Comparison of ENCODE assay signal across 12 cellular contexts in the genomic region with DNA sequence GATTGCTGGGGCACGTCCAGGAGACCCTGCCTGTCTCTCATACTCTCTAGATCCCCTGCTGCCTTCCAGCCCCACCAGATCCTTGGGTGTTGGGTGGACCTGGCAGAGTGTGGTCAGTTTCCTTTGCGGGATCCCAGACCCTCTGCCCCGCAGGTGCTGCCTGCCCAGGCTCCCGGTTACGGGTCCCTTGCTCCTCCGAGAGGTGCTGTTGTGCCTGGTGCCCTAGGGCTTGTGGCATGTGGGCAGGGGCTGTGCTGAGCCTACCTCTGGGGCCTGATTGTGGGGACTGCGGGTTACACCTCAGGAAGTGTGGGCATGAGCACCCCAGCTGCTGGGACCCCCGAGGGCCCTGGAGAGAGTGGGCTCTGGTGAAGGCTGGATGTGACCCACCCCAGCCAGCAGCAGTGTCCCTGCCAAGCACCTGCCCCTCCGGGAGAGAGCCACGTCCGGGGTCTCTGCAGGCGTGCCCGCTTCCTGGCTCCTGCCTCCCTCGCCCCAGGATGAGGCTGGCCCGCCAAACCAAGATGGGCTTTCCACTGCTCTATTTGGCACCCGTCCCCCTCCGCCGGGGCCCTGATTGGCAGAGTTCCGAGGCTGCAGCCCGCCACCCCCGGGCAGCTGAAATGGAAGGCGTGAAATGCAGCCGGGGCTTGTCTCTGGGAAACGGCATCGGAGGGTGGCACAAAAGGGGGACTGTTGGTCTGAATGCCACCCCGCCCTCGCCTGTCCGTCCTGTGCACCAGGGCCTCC. TPM values are rescaled to one million over a fixed set of nuclear protein-coding genes. Genes with fewer than 3 reads are reported as not detected.
DNase-seq lines count a peak whose midpoint lies in the region; ATAC-seq, FAIRE-seq and TF ChIP-seq lines count a peak whose summit lies in the region.
"Had no signal": no experiment of that assay in that cellular context is flagged by ENCODE, and none has a peak within 500 bp of the region (broad histone marks: within the 10 kb centered on the region; RNA-seq: fewer than 3 reads in every experiment).

No MANE protein-coding gene starts in this region.

- H3K9me3 ChIP-seq in keratinocyte (ENCODE audit: control insufficient read depth, low read depth, low read length) (peaks cover 7% of the 10 kb centered on the region), suprapubic skin (no peaks in the 10 kb centered on the region), smooth muscle cell (replicated peaks; ENCODE audit: low read depth) (no peaks in the 10 kb centered on the region)

- no peak overlapping the region for H3K4me3 ChIP-seq in keratinocyte (ENCODE audit: control insufficient read depth in 2 of 3, extremely low read depth in 1 of 3, insufficient read depth in 2 of 3, low read depth in 1 of 3, low read length in 3 of 3)
- peak overlapping the region; percentile 17 for H3K4me3 ChIP-seq in suprapubic skin
- H3K4me3 ChIP-seq in smooth muscle cell = no peak overlapping the region

- dilution Hi-C loops in keratinocyte (cut with MboI; ENCODE audit: extremely low pct_ligation_motif_present, low sequenced_read_pairs) = no loop called here

- peaks cover 1% of the 10 kb centered on the region for H3K9me3 Mint-ChIP-seq in activated T-cell treated with anti-CD3 and anti-CD28 coated beads, Interleukin-2, amount 50 U/mL, for 24 hours
- no peaks in the 10 kb centered on the region for H3K9me3 Mint-ChIP-seq in activated T-helper 17 cell treated with anti-CD3 and anti-CD28 coated beads, Interleukin-2, amount 50 U/mL, for 72 hours
- H3K9me3 Mint-ChIP-seq: type B pancreatic cell had no signal

- WGBS in suprapubic skin = 32% methylated on average over 18 of the region's 28 CpGs
- WGBS in smooth muscle cell (ENCODE audit: low lambda C conversion rate) = 96% methylated on average over 28 of the region's 28 CpGs

- H3K27me3 ChIP-seq in keratinocyte (ENCODE audit: control insufficient read depth, extremely low read depth, insufficient read depth, low read length) (no peaks in the 10 kb centered on the region), suprapubic skin (no peaks in the 10 kb centered on the region), smooth muscle cell (ENCODE audit: low read depth) (no peaks in the 10 kb centered on the region)

- H3K9me1 ChIP-seq in keratinocyte (ENCODE audit: control insufficient read depth, extremely low read depth, insufficient read depth, low read length) = no peaks in the 10 kb centered on the region

- peaks cover 20% of the 10 kb centered on the region for H3K27me3 Mint-ChIP-seq in activated T-cell treated with anti-CD3 and anti-CD28 coated beads, Interleukin-2, amount 50 U/mL, for 24 hours
- H3K27me3 Mint-ChIP-seq in activated T-helper 17 cell treated with anti-CD3 and anti-CD28 coated beads, Interleukin-2, amount 50 U/mL, for 72 hours = peaks cover 3% of the 10 kb centered on the region
- H3K27me3 Mint-ChIP-seq: type B pancreatic cell had no signal

- peak overlapping the region; percentile 57 for H3K4me2 ChIP-seq in keratinocyte (ENCODE audit: control insufficient read depth, extremely low read depth, insufficient read depth, low read depth, low read length)
- no peak overlapping the region for H3K4me2 ChIP-seq in smooth muscle cell

- peaks cover 16% of the 10 kb centered on the region for H3K4me1 ChIP-seq in keratinocyte (ENCODE audit: control insufficient read depth, extremely low read depth, insufficient read depth, low read length)
- peaks cover 22% of the 10 kb centered on the region for H3K4me1 ChIP-seq in suprapubic skin
- H3K4me1 ChIP-seq in smooth muscle cell (ENCODE audit: low read depth) = peaks cover 5% of the 10 kb centered on the region

- H3K79me2 ChIP-seq in keratinocyte (ENCODE audit: control insufficient read depth, insufficient read depth, low read length) (peaks cover 7% of the 10 kb centered on the region), smooth muscle cell (ENCODE audit: low read depth) (peaks cover 53% of the 10 kb centered on the region)

- POLR2A ChIA-PET in GM10248 (lab: Yijun Ruan, JAX) = interaction anchor here (0.5 kb wide), 1 partner anchor 9 kb away, joined by 6 read pairs; no protein-coding TSS in a partner anchor

- TF ChIP-seq CTCF in keratinocyte (optimal IDR thresholded peaks at IDR 0.05 in 1 of 3, IDR thresholded peaks at IDR 0.05 in 1 of 3, conservative IDR thresholded peaks at IDR 0.05 in 1 of 3; ENCODE audit: extremely low read depth in 1 of 3, insufficient read depth in 2 of 3, low read length in 3 of 3) (no peak), suprapubic skin (IDR thresholded peaks at IDR 0.05) (no peak), GM10248 (IDR thresholded peaks at IDR 0.05; ENCODE audit: control extremely low read depth, extremely low read depth, low read depth, missing control alignments) (no peak), smooth muscle cell (IDR thresholded peaks at IDR 0.05; ENCODE audit: borderline replicate concordance, insufficient read depth, poor library complexity, severe bottlenecking) (no peak)

- no peak for FAIRE-seq in keratinocyte (lab: Jason Lieb, UNC)
- FAIRE-seq: A204.1, endometrium had no signal

- H3K36me3 ChIP-seq in keratinocyte (ENCODE audit: control insufficient read depth in 2 of 2, extremely low read depth in 1 of 2, insufficient read depth in 2 of 2, low read length in 2 of 2) (no peaks in the 10 kb centered on the region), suprapubic skin (no peaks in the 10 kb centered on the region), smooth muscle cell (ENCODE audit: low read depth) (no peaks in the 10 kb centered on the region)

- no peaks in the 10 kb centered on the region for H3F3A ChIP-seq in smooth muscle cell (ENCODE audit: low read depth)

- no peaks in the 10 kb centered on the region for H4K20me1 ChIP-seq in keratinocyte (ENCODE audit: control insufficient read depth, extremely low read depth, insufficient read depth, low read length)
- peaks cover 100% of the 10 kb centered on the region for H4K20me1 ChIP-seq in smooth muscle cell (ENCODE audit: low read depth)

- H3K36me3 Mint-ChIP-seq in activated T-cell treated with anti-CD3 and anti-CD28 coated beads, Interleukin-2, amount 50 U/mL, for 24 hours (ENCODE audit: low read depth) = no peaks in the 10 kb centered on the region
- H3K36me3 Mint-ChIP-seq in activated T-helper 17 cell treated with anti-CD3 and anti-CD28 coated beads, Interleukin-2, amount 50 U/mL, for 72 hours (ENCODE audit: low read depth) = no peaks in the 10 kb centered on the region

- peaks cover 18% of the 10 kb centered on the region for H3K4me1 Mint-ChIP-seq in activated T-cell treated with anti-CD3 and anti-CD28 coated beads, Interleukin-2, amount 50 U/mL, for 24 hours (ENCODE audit: low read depth)
- H3K4me1 Mint-ChIP-seq in activated T-helper 17 cell treated with anti-CD3 and anti-CD28 coated beads, Interleukin-2, amount 50 U/mL, for 72 hours = peaks cover 5% of the 10 kb centered on the region

- H3K27ac ChIP-seq in keratinocyte (ENCODE audit: control insufficient read depth, insufficient read depth, low read length) (no peak overlapping the region), suprapubic skin (no peak overlapping the region), smooth muscle cell (ENCODE audit: low read depth) (no peak overlapping the region)

- no peak for TF ChIP-seq EP300 in suprapubic skin (IDR thresholded peaks at IDR 0.05)

- no peak overlapping the region for H3K27ac Mint-ChIP-seq in activated T-cell treated with anti-CD3 and anti-CD28 coated beads, Interleukin-2, amount 50 U/mL, for 24 hours
- H3K27ac Mint-ChIP-seq in activated T-helper 17 cell treated with anti-CD3 and anti-CD28 coated beads, Interleukin-2, amount 50 U/mL, for 72 hours = no peak overlapping the region
- H3K27ac Mint-ChIP-seq: type B pancreatic cell had no signal

- no peak for TF ChIP-seq POLR2A in suprapubic skin (IDR thresholded peaks at IDR 0.05)

- peak overlapping the region; percentile 44 for H3K4me3 Mint-ChIP-seq in activated T-cell treated with anti-CD3 and anti-CD28 coated beads, Interleukin-2, amount 50 U/mL, for 24 hours
- peak overlapping the region; percentile 28 for H3K4me3 Mint-ChIP-seq in activated T-helper 17 cell treated with anti-CD3 and anti-CD28 coated beads, Interleukin-2, amount 50 U/mL, for 72 hours
- H3K4me3 Mint-ChIP-seq: type B pancreatic cell had no signal

- H3K9ac ChIP-seq in keratinocyte (ENCODE audit: control insufficient read depth, extremely low read depth, insufficient read depth, low read length) (no peak overlapping the region), smooth muscle cell (ENCODE audit: low read depth) (no peak overlapping the region)

- peak; percentile 35 for DNase-seq in activated T-cell treated with anti-CD3 and anti-CD28 coated beads, Interleukin-2, amount 50 U/mL, for 24 hours
- DNase-seq in activated T-cell treated with anti-CD3 and anti-CD28 coated beads for 4 hours = no peak
- DNase-seq in keratinocyte (ENCODE audit: low read depth, low spot score) = no peak
- no peak for DNase-seq in suprapubic skin (ENCODE audit: low spot score in 2 of 2)
- DNase-seq in GM10248 (ENCODE audit: extremely low spot score) = no peak
- DNase-seq in smooth muscle cell (lab: John Stamatoyannopoulos, UW; ENCODE audit: unreplicated experiment) = no peak
- DNase-seq: NCI-H1694 treated with DMSO at 0.1 percent for 48 hours had no signal

- CTCF ChIA-PET in GM10248 (lab: Yijun Ruan, JAX) = interaction anchor here (1.0 kb wide), 1 partner anchor 99 kb away, joined by 3 read pairs; no protein-coding TSS in a partner anchor

- no peak overlapping the region for H2AFZ ChIP-seq in keratinocyte (ENCODE audit: control insufficient read depth, low read length)
- no peak overlapping the region for H2AFZ ChIP-seq in smooth muscle cell (ENCODE audit: low read depth)

- ATAC-seq in activated T-helper 17 cell treated with anti-CD3 and anti-CD28 coated beads, Interleukin-2, amount 50 U/mL, for 72 hours (replicated peaks) = no peak
- ATAC-seq in HG02588 (IDR thresholded peaks at IDR 0.05; ENCODE audit: unreplicated experiment) = no peak

RNA-seq across cellular contexts. Expression of a gene that starts 17.0 kb away (rescaled TPM):
- 1 to 10 TPM in 1 of 2 donors, under 1 TPM in 1; 0.93 to 1.6 TPM for total RNA-seq in activated T-helper 17 cell treated with anti-CD3 and anti-CD28 coated beads, Interleukin-2, amount 50 U/mL, for 72 hours
- 2.6 to 4.1 TPM (median 3.8 TPM) in 3 replicates for polyA plus RNA-seq in keratinocyte
- polyA plus RNA-seq in keratinocyte (2011; ENCODE audit: low read depth) = 20.4 TPM
- 2.1 and 5.5 TPM in 2 replicates for polyA plus RNA-seq in keratinocyte (2011; cell fraction: cytosol; rRNA removed)
- polyA plus RNA-seq in keratinocyte (2011; cell fraction: nucleus; rRNA removed) = 8.1 and 12.2 TPM in 2 replicates
- 8.4 and 18.0 TPM in 2 replicates for polyA plus RNA-seq in keratinocyte (2012; ENCODE audit: low replicate concordance)
- 5.5 to 21.8 TPM (median 5.9 TPM) in 3 replicates for polyA minus RNA-seq in keratinocyte
- 10.0 TPM for polyA minus RNA-seq in keratinocyte (2011; cell fraction: cytosol; rRNA and poly(A)+ RNA removed)
- 9.7 and 13.0 TPM in 2 replicates for polyA minus RNA-seq in keratinocyte (2011; cell fraction: nucleus; rRNA and poly(A)+ RNA removed)
- 10 to 100 TPM; 26.9 to 73.6 (median 32.5) TPM for total RNA-seq in suprapubic skin
- 12.1 and 19.4 TPM in 2 replicates for total RNA-seq in smooth muscle cell
- polyA plus RNA-seq in smooth muscle cell = 15.6 and 23.3 TPM in 2 replicates

RNA-seq across cellular contexts. Expression of a gene that starts 52.0 kb away (rescaled TPM):
- total RNA-seq in activated T-helper 17 cell treated with anti-CD3 and anti-CD28 coated beads, Interleukin-2, amount 50 U/mL, for 72 hours = 100 to 1,000 TPM in 1 of 2 donors, 10 to 100 TPM in 1; 62.2 to 100 TPM
- polyA plus RNA-seq in keratinocyte (14.5 to 24.9 TPM (median 24.7 TPM) in 3 replicates), smooth muscle cell (20.5 and 28.9 TPM in 2 replicates)
- polyA plus RNA-seq in keratinocyte (2011; ENCODE audit: low read depth) = 12.6 TPM
- 15.3 and 16.2 TPM in 2 replicates for polyA plus RNA-seq in keratinocyte (2011; cell fraction: cytosol; rRNA removed)
- polyA plus RNA-seq in keratinocyte (2011; cell fraction: nucleus; rRNA removed) = 10.3 and 11.2 TPM in 2 replicates
- polyA plus RNA-seq in keratinocyte (2012; ENCODE audit: low replicate concordance) = 8.9 and 30.6 TPM in 2 replicates
- polyA minus RNA-seq in keratinocyte = 18.9 to 38.2 TPM (median 29.1 TPM) in 3 replicates
- polyA minus RNA-seq in keratinocyte (2011; cell fraction: cytosol; rRNA and poly(A)+ RNA removed) = 11.1 TPM
- polyA minus RNA-seq in keratinocyte (2011; cell fraction: nucleus; rRNA and poly(A)+ RNA removed) = 4.7 and 8.5 TPM in 2 replicates
- total RNA-seq in suprapubic skin (10 to 100 TPM; 15.0 to 17.2 (median 16.4) TPM), smooth muscle cell (12.9 and 29.4 TPM in 2 replicates)
